Comparison of ENCODE assay signal across 8 cellular contexts in the genomic region with DNA sequence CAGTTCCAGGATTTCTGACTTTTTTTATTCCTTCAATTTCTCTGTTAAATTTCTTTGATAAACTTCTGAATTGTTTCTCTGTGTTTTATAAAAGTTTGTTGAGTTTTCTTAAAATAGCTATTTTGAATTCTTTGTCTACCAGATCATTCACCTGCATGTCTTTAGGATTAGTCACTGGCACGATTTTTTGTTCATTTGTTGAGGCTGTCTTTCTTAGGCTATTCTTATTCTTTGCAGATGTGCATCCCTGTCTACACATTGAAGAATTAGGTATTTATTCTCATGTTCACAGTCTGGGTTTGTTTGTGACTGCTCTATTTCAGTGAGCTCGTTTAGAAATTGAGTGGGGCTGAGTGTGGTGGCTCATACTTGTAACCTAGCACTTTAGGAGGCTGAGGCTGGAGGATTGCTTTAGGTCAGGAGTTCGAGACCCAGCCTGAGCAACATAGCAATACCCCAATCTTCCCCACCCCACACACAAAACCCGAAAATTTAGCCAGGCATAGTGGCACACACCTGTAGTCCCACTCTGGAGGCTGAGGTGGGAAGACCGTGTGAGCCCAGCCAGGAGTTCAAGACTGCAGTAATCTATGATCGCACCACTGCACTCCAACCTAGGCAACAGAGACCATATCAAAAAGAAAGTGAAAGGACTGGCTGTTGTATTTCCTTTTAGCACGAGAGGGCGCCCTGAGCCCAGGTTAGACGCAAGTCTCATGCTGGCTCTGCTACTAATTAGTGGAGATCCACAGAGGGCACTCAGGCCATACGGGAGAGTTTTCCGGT. TPM values are rescaled to one million over a fixed set of nuclear protein-coding genes. Genes with fewer than 3 reads are reported as not detected.
A peak's percentile ranks its signal among the peaks of the same experiment; 100 is the strongest.
DNase-seq lines count a peak whose midpoint lies in the region; ATAC-seq and TF ChIP-seq lines count a peak whose summit lies in the region.

No MANE protein-coding gene starts in this region.

- CTCF ChIA-PET in BJ (lab: Yijun Ruan, JAX) = interaction anchor here (0.6 to 1.4 kb wide), 8 partner anchors 9 to 236 kb away, joined by 3 to 7 read pairs (median 4); partner anchors contain the start of gene VBP1

- H3K27me3 ChIP-seq in BJ (ENCODE audit: control insufficient read depth, insufficient read depth, low read length) = no peaks in the 10 kb centered on the region

- no peaks in the 10 kb centered on the region for H3K36me3 ChIP-seq in BJ (ENCODE audit: control insufficient read depth, insufficient read depth, low read length)

- POLR2A ChIA-PET in BJ (lab: Charles Lee) = no interaction called here

- ATAC-seq in GM19023 (IDR thresholded peaks at IDR 0.05; ENCODE audit: unreplicated experiment) = peak; percentile 99
- ATAC-seq in HG03354 (IDR thresholded peaks at IDR 0.05; ENCODE audit: poor library complexity, severe bottlenecking, unreplicated experiment) = peak; percentile 99

- peak overlapping the region; percentile 28 for H3K4me3 ChIP-seq in BJ (ENCODE audit: low read depth, low read length)

- peak; percentile 55 for TF ChIP-seq CTCF in BJ (IDR thresholded peaks at IDR 0.05; ENCODE audit: insufficient read depth, low read depth, low read length)

- DNase-seq in BJ (ENCODE audit: low read depth) = peak; percentile 9
- DNase-seq in NCI-H526 (lab: John Stamatoyannopoulos, UW) = peak; percentile 73 to 94
- DNase-seq in activated CD4-positive, alpha-beta T cell treated with anti-CD3 and anti-CD28 coated beads, Interleukin-2, amount 50 U/mL, for 4 hours = peak; percentile 66 to 74
- DNase-seq in effector CD4-positive, alpha-beta T cell = peak; percentile 66
- peak; percentile 9 for DNase-seq in middle frontal gyrus (ENCODE audit: extremely low spot score, low spot score)
- DNase-seq in stimulated activated CD8-positive, alpha-beta memory T cell treated with anti-CD3 and anti-CD28 coated beads, Interleukin-2, amount 100 ng/mL, for 1 hour (ENCODE audit: low read depth in 2 of 2) = peak; percentile 51 to 53

RNA-seq across cellular contexts. Expression of gene F8, which starts 42.0 kb away (rescaled TPM):
- 2.7 and 3.4 TPM in 2 replicates for polyA plus RNA-seq in BJ (2011; rRNA removed)
- polyA minus RNA-seq in BJ (2011; rRNA and poly(A)+ RNA removed) = 0.62 and 0.85 TPM in 2 replicates

RNA-seq across cellular contexts. Expression of gene FUNDC2, which starts 46.1 kb away (rescaled TPM):
- 65.2 and 86.6 TPM in 2 replicates for polyA plus RNA-seq in BJ (2011; rRNA removed)
- polyA minus RNA-seq in BJ (2011; rRNA and poly(A)+ RNA removed) = 12.2 and 13.3 TPM in 2 replicates

Comparison
In these comparisons a context has a peak if more than half of its experiments do, and no peak if none do; other contexts are left out.
1. Peak in every context shown above with its lines: DNase-seq, ATAC-seq and H3K4me3 ChIP-seq.
2. DNase-seq: peak in every context shown above with its lines; median percentile 84 in NCI-H526; 70 in activated CD4-positive, alpha-beta T cell treated with anti-CD3 and anti-CD28 coated beads, Interleukin-2, amount 50 U/mL, for 4 hours; 66 in effector CD4-positive, alpha-beta T cell; 52 in stimulated activated CD8-positive, alpha-beta memory T cell treated with anti-CD3 and anti-CD28 coated beads, Interleukin-2, amount 100 ng/mL, for 1 hour; 9 in BJ; 9 in middle frontal gyrus.